Comparison of ENCODE assay signal across 15 cellular contexts in genomic region chr11:1381793-1382425, GRCh38. TPM values are rescaled to one million over a fixed set of nuclear protein-coding genes. Genes with fewer than 3 reads are reported as not detected.
DNase-seq lines count a peak whose midpoint lies in the region; ATAC-seq and TF ChIP-seq lines count a peak whose summit lies in the region.
"Had no signal": no experiment of that assay in that cellular context is flagged by ENCODE, and none has a peak within 500 bp of the region (broad histone marks: within the 10 kb centered on the region; RNA-seq: fewer than 3 reads in every experiment).

No MANE protein-coding gene starts in this region.

- no peak for ATAC-seq in CD4-positive, CD25-positive, alpha-beta regulatory T cell (ENCODE audit: low read depth in 2 of 2)
- ATAC-seq in naive B cell (ENCODE audit: low read depth in 2 of 2): no peak

- H3K36me3 ChIP-seq in CD4-positive, CD25-positive, alpha-beta regulatory T cell (ENCODE audit: control insufficient read depth, insufficient read depth, low read length): no peaks in the 10 kb centered on the region
- no peaks in the 10 kb centered on the region for H3K36me3 ChIP-seq in esophagus muscularis mucosa
- no peaks in the 10 kb centered on the region for H3K36me3 ChIP-seq in OCI-LY7 (ENCODE audit: insufficient read depth, low read length)
- H3K36me3 ChIP-seq: BE2C, pancreas had no signal

- H2AFZ ChIP-seq in OCI-LY7 (ENCODE audit: low read length): no peak overlapping the region

- no peaks in the 10 kb centered on the region for H4K20me1 ChIP-seq in OCI-LY7 (ENCODE audit: insufficient read depth, low read length)

- peaks cover 0 to 16% (median 5%) of the 10 kb centered on the region in 4 donors for H3K4me1 Mint-ChIP-seq in CD4-positive, CD25-positive, alpha-beta regulatory T cell
- H3K4me1 Mint-ChIP-seq in Calu3 (ENCODE audit: low read depth, unreplicated experiment) (peaks cover 7% of the 10 kb centered on the region), naive B cell (peaks cover 7 to 23% (median 22%) of the 10 kb centered on the region in 3 donors)
- peaks cover 13% of the 10 kb centered on the region for H3K4me1 Mint-ChIP-seq in activated naive CD8-positive, alpha-beta T cell treated with anti-CD3 and anti-CD28 coated beads for 36 hours

- no TSS peak for BruUV-seq in Calu3 (replicated peaks; lab: Mats Ljungman, UMichigan)
- no TSS peak for BruUV-seq in OCI-LY7 (replicated peaks; lab: Mats Ljungman, UMichigan)

- TF ChIP-seq EP300 in esophagus muscularis mucosa (IDR thresholded peaks at IDR 0.05): no peak

- TF ChIP-seq CTCF in Calu3 (IDR thresholded peaks at IDR 0.05; ENCODE audit: unreplicated experiment) (no peak), esophagus muscularis mucosa (IDR thresholded peaks at IDR 0.05) (no peak), OCI-LY7 (conservative IDR thresholded peaks at IDR 0.05; ENCODE audit: low read length) (no peak)

- no peak overlapping the region for H3K4me3 ChIP-seq in CD4-positive, CD25-positive, alpha-beta regulatory T cell (ENCODE audit: low read depth, low read length)
- no peak overlapping the region for H3K4me3 ChIP-seq in esophagus muscularis mucosa
- no peak overlapping the region for H3K4me3 ChIP-seq in OCI-LY7 (ENCODE audit: low read depth, low read length, poor library complexity, severe bottlenecking)

- H3K4me2 ChIP-seq in OCI-LY7 (ENCODE audit: low read length): no peak overlapping the region

- POLR2A ChIA-PET in OCI-LY7 (lab: Charles Lee): no interaction called here

- no peak overlapping the region for H3K27ac ChIP-seq in CD4-positive, CD25-positive, alpha-beta regulatory T cell (ENCODE audit: insufficient read depth, low read length, poor library complexity, severe bottlenecking)
- no peak overlapping the region for H3K27ac ChIP-seq in esophagus muscularis mucosa (replicated peaks in 1 of 4)
- H3K27ac ChIP-seq in OCI-LY7 (ENCODE audit: low read depth, low read length, poor library complexity, severe bottlenecking): no peak overlapping the region
- H3K27ac ChIP-seq: epithelial cell of prostate had no signal

- intact Hi-C loops in Calu3 (cut with micrococcal nuclease; ENCODE audit: unreplicated experiment): no loop called here
- intact Hi-C loops in esophagus muscularis mucosa (cut with DNase I): loop anchor here (5.0 to 10.0 kb wide), 2 partner anchors 45 to 117 kb away; no protein-coding TSS in a partner anchor
- intact Hi-C loops in OCI-LY7 (cut with micrococcal nuclease; ENCODE audit: unreplicated experiment): no loop called here

- no peaks in the 10 kb centered on the region for H3K36me3 Mint-ChIP-seq in CD4-positive, CD25-positive, alpha-beta regulatory T cell
- H3K36me3 Mint-ChIP-seq in Calu3 (ENCODE audit: insufficient read depth, unreplicated experiment) (peaks cover 10% of the 10 kb centered on the region), naive B cell (no peaks in the 10 kb centered on the region)
- H3K36me3 Mint-ChIP-seq in activated naive CD8-positive, alpha-beta T cell treated with anti-CD3 and anti-CD28 coated beads for 36 hours: no peaks in the 10 kb centered on the region

- no peaks in the 10 kb centered on the region for H3K9me3 ChIP-seq in CD4-positive, CD25-positive, alpha-beta regulatory T cell (ENCODE audit: control insufficient read depth in 2 of 2, low read length in 2 of 2)
- peaks cover 0 to 5% (median 0%) of the 10 kb centered on the region in 4 donors for H3K9me3 ChIP-seq in esophagus muscularis mucosa
- no peaks in the 10 kb centered on the region for H3K9me3 ChIP-seq in OCI-LY7 (ENCODE audit: low read length)
- H3K9me3 ChIP-seq: BE2C, pancreas had no signal

- no peak for TF ChIP-seq POLR2A in esophagus muscularis mucosa (IDR thresholded peaks at IDR 0.05; ENCODE audit: low read depth)

- peak overlapping the region in 2 of 3 donors; percentile 8 to 90 for H3K27ac Mint-ChIP-seq in CD4-positive, CD25-positive, alpha-beta regulatory T cell
- H3K27ac Mint-ChIP-seq in Calu3 (ENCODE audit: unreplicated experiment) (peak overlapping the region; percentile 56), naive B cell (peak overlapping the region; percentile 69 to 97 (median 92))
- peak overlapping the region; percentile 79 for H3K27ac Mint-ChIP-seq in activated naive CD8-positive, alpha-beta T cell treated with anti-CD3 and anti-CD28 coated beads for 36 hours

- 82% methylated on average over 7 of the region's 10 CpGs for WGBS in esophagus muscularis mucosa

- CTCF ChIA-PET in Calu3 (lab: Charles Lee): no interaction called here
- CTCF ChIA-PET in OCI-LY7 (lab: Charles Lee; ENCODE audit: unreplicated experiment): no interaction called here

- peak overlapping the region; percentile 49 to 87 (median 74) for H3K4me3 Mint-ChIP-seq in CD4-positive, CD25-positive, alpha-beta regulatory T cell
- peak overlapping the region; percentile 73 for H3K4me3 Mint-ChIP-seq in Calu3 (ENCODE audit: low read depth, unreplicated experiment)
- H3K4me3 Mint-ChIP-seq in activated naive CD8-positive, alpha-beta T cell treated with anti-CD3 and anti-CD28 coated beads for 36 hours: peak overlapping the region; percentile 72
- peak overlapping the region; percentile 52 to 92 (median 80) for H3K4me3 Mint-ChIP-seq in naive B cell

- peaks cover 0 to 3% (median 0%) of the 10 kb centered on the region in 7 donors for H3K9me3 Mint-ChIP-seq in CD4-positive, CD25-positive, alpha-beta regulatory T cell
- H3K9me3 Mint-ChIP-seq in Calu3 (ENCODE audit: low read depth, unreplicated experiment) (no peaks in the 10 kb centered on the region), naive B cell (peaks cover 0 to 8% (median 0%) of the 10 kb centered on the region in 7 donors)
- no peaks in the 10 kb centered on the region for H3K9me3 Mint-ChIP-seq in activated naive CD8-positive, alpha-beta T cell treated with anti-CD3 and anti-CD28 coated beads for 36 hours

- no peaks in the 10 kb centered on the region for H3K79me2 ChIP-seq in OCI-LY7 (ENCODE audit: insufficient read depth, low read depth, low read length)

- no peaks in the 10 kb centered on the region for H3K9me2 ChIP-seq in OCI-LY7 (ENCODE audit: insufficient read depth, low read length)

- H3K27me3 ChIP-seq in CD4-positive, CD25-positive, alpha-beta regulatory T cell (ENCODE audit: control insufficient read depth, insufficient read depth, low read length): no peaks in the 10 kb centered on the region
- no peaks in the 10 kb centered on the region for H3K27me3 ChIP-seq in esophagus muscularis mucosa
- H3K27me3 ChIP-seq: BE2C, pancreas had no signal

- no peak for DNase-seq in CD4-positive, CD25-positive, alpha-beta regulatory T cell
- DNase-seq in Calu3 (no peak), naive B cell (no peak), esophagus muscularis mucosa (ENCODE audit: extremely low spot score) (no peak), OCI-LY7 (ENCODE audit: low spot score) (no peak), UCSD-AML1 (lab: John Stamatoyannopoulos, UW; ENCODE audit: unreplicated experiment) (no peak)
- DNase-seq in activated naive CD8-positive, alpha-beta T cell treated with anti-CD3 and anti-CD28 coated beads for 36 hours: no peak
- DNase-seq: amniotic stem cell, BE2C, DND-41, GOT3, NCI-H82, small intestine had no signal

- peaks cover 8% of the 10 kb centered on the region for H3K27me3 Mint-ChIP-seq in CD4-positive, CD25-positive, alpha-beta regulatory T cell
- H3K27me3 Mint-ChIP-seq in Calu3 (ENCODE audit: unreplicated experiment) (peaks cover 44% of the 10 kb centered on the region), naive B cell (peaks cover 0 to 17% (median 2%) of the 10 kb centered on the region in 3 donors)
- peaks cover 4% of the 10 kb centered on the region for H3K27me3 Mint-ChIP-seq in activated naive CD8-positive, alpha-beta T cell treated with anti-CD3 and anti-CD28 coated beads for 36 hours

- H3K4me1 ChIP-seq in CD4-positive, CD25-positive, alpha-beta regulatory T cell (ENCODE audit: control insufficient read depth, insufficient read depth, low read length, poor library complexity, severe bottlenecking): peaks cover 4% of the 10 kb centered on the region
- H3K4me1 ChIP-seq in esophagus muscularis mucosa: peaks cover 4 to 15% (median 13%) of the 10 kb centered on the region in 4 donors
- H3K4me1 ChIP-seq in OCI-LY7 (ENCODE audit: insufficient read depth, low read length, poor library complexity, severe bottlenecking): no peaks in the 10 kb centered on the region
- H3K4me1 ChIP-seq: BE2C, pancreas had no signal

RNA-seq across cellular contexts. Expression of gene BRSK2, which starts 7.8 kb away (rescaled TPM):
- total RNA-seq in CD4-positive, CD25-positive, alpha-beta regulatory T cell: 0.42 TPM
- under 1 TPM in 3 of 4 donors, not detected in 1; 0.07 to 0.09 (median 0.07) TPM for polyA plus RNA-seq in CD4-positive, CD25-positive, alpha-beta regulatory T cell
- total RNA-seq in Calu3 (2022) (2.6 and 8.8 TPM in 2 replicates), esophagus muscularis mucosa (1 to 10 TPM; 1.0 to 3.3 (median 2.8) TPM), OCI-LY7 (2022) (not detected in 2 replicates)
- total RNA-seq in activated naive CD8-positive, alpha-beta T cell treated with anti-CD3 and anti-CD28 coated beads for 36 hours: under 1 TPM; 0.46 to 0.97 TPM
- under 1 TPM in 2 of 6 donors, not detected in 4; 0.10 TPM for polyA plus RNA-seq in naive B cell (ENCODE audit: low read depth in 6 of 6)
- total RNA-seq in OCI-LY7 (2014; rRNA removed; shearing (Covaris generic)): not detected in 2 replicates
